In the genomic region with DNA sequence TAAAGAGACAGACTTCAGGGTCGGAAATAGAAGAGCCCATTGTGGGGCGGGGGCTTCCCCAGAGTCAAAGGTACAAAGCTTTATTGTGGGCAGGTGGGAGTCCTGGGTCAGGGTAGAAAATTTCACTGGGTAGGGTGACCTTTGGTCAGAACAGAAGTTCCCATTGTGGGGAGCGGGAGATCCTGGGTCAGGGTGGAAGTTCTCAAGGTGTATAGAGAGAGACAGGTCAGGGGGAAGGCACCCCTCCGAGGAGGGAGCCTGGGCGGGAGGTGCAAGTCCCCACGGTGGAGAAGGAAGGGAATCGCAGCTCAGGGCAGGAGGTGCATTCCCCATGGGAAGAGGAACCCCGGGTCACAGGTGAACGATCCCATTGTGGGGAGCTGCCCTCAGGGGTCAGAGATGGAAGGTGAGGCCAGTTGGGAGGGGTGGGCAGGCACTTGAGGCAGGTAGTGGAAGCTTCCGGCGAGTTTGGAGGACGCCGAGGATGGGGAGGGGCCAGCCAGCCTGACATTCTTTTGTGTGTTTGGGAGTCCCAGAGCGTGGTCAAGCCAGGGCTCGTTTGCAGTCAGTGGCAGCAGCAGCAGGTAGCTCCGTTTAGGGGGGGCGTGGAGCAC, we compare ENCODE assay signal across 8 cellular contexts. TPM values are rescaled to one million over a fixed set of nuclear protein-coding genes. Genes with fewer than 3 reads are reported as not detected.
DNase-seq lines count a peak whose midpoint lies in the region; ATAC-seq and TF ChIP-seq lines count a peak whose summit lies in the region.

No MANE protein-coding gene starts in this region.

- DNase-seq in Right ventricle myocardium superior: no peak
- DNase-seq in Right ventricle myocardium inferior (ENCODE audit: missing footprints): no peak
- peak; percentile 39 for DNase-seq in PC-3
- DNase-seq in breast epithelium (ENCODE audit: low spot score in 2 of 2): no peak
- peak; percentile 45 to 48 for DNase-seq in left colon
- no peak for DNase-seq in midbrain (lab: John Stamatoyannopoulos, UW)

- H4K20me1 ChIP-seq in PC-3 (ENCODE audit: low read length): no peaks in the 10 kb centered on the region

- H3K9me3 ChIP-seq in PC-3 (ENCODE audit: low read length) (no peaks in the 10 kb centered on the region), breast epithelium (no peaks in the 10 kb centered on the region), subcutaneous abdominal adipose tissue (ENCODE audit: control insufficient read depth in 5 of 5, low read length in 5 of 5) (no peaks in the 10 kb centered on the region)

- ATAC-seq in Right ventricle myocardium superior (ENCODE audit: poor library complexity): peak; percentile 2
- ATAC-seq in Right ventricle myocardium inferior: no peak
- ATAC-seq in PC-3: peak; percentile 34
- ATAC-seq in left colon: peak; percentile 25
- no peak for ATAC-seq in HG03095 (IDR thresholded peaks at IDR 0.05; ENCODE audit: unreplicated experiment)

- TF ChIP-seq POLR2A in breast epithelium (IDR thresholded peaks at IDR 0.05): no peak

- CTCF ChIA-PET in PC-3 (lab: Charles Lee): interaction anchor here (0.8 kb wide), 1 partner anchor 20 kb away, joined by 4 read pairs; no protein-coding TSS in a partner anchor

- peak overlapping the region; percentile 100 for H3K4me3 ChIP-seq in PC-3 (ENCODE audit: low read length)
- peak overlapping the region; percentile 70 to 94 (median 85) for H3K4me3 ChIP-seq in breast epithelium
- H3K4me3 ChIP-seq in subcutaneous abdominal adipose tissue (ENCODE audit: low read depth in 1 of 5, low read length in 5 of 5): peak overlapping the region; percentile 75 to 97 (median 87)

- H3K9ac ChIP-seq in PC-3 (ENCODE audit: low read length) (peak overlapping the region; percentile 90), subcutaneous abdominal adipose tissue (ENCODE audit: low read length in 5 of 5) (peak overlapping the region; percentile 78 to 94 (median 88))

- peaks cover 13% of the 10 kb centered on the region for H3F3A ChIP-seq in PC-3 (ENCODE audit: low read length, unreplicated experiment)

- TF ChIP-seq CTCF in PC-3 (conservative IDR thresholded peaks at IDR 0.05; ENCODE audit: low read depth, low read length) (no peak), breast epithelium (IDR thresholded peaks at IDR 0.05) (no peak)

- H3K36me3 ChIP-seq in PC-3 (ENCODE audit: low read depth, low read length) (peaks cover 20% of the 10 kb centered on the region), breast epithelium (no peaks in the 10 kb centered on the region), subcutaneous abdominal adipose tissue (ENCODE audit: control insufficient read depth in 5 of 5, insufficient read depth in 5 of 5, low read length in 5 of 5) (peaks cover 0 to 61% (median 39%) of the 10 kb centered on the region in 5 donors)

- peak overlapping the region; percentile 44; the same call in 1 of the 2 replicates for H3K27ac ChIP-seq in PC-3 (ENCODE audit: low read length)
- H3K27ac ChIP-seq in breast epithelium: peak overlapping the region; percentile 82 to 89
- peak overlapping the region; percentile 54 for H3K27ac ChIP-seq in subcutaneous abdominal adipose tissue (ENCODE audit: low read depth, low read length)

- no TSS peak for BruUV-seq in PC-3 (replicated peaks; lab: Mats Ljungman, UMichigan)

- peak overlapping the region; percentile 68 for H2AFZ ChIP-seq in PC-3 (ENCODE audit: low read length)

- no peaks in the 10 kb centered on the region for H3K27me3 ChIP-seq in PC-3 (ENCODE audit: low read length)
- H3K27me3 ChIP-seq in breast epithelium: no peaks in the 10 kb centered on the region
- H3K27me3 ChIP-seq in subcutaneous abdominal adipose tissue (ENCODE audit: control insufficient read depth in 5 of 5, insufficient read depth in 4 of 5, low read length in 5 of 5): no peaks in the 10 kb centered on the region

- intact Hi-C loops in Right ventricle myocardium superior (cut with DNase I): no loop called here
- intact Hi-C loops in Right ventricle myocardium inferior (cut with DNase I): no loop called here
- intact Hi-C loops in PC-3 (cut with micrococcal nuclease): no loop called here
- intact Hi-C loops in breast epithelium (cut with DNase I; ENCODE audit: low total_unique reads): no loop called here
- intact Hi-C loops in left colon (cut with DNase I, micrococcal nuclease): no loop called here

- H3K9me2 ChIP-seq in PC-3 (replicated peaks; ENCODE audit: low read length): no peaks in the 10 kb centered on the region

- H3K4me1 ChIP-seq in PC-3 (ENCODE audit: insufficient read depth, low read length) (peaks cover 24% of the 10 kb centered on the region), breast epithelium (peaks cover 0 to 14% of the 10 kb centered on the region in 2 donors), subcutaneous abdominal adipose tissue (ENCODE audit: control insufficient read depth in 5 of 5, insufficient read depth in 5 of 5, low read length in 5 of 5) (peaks cover 9 to 29% (median 23%) of the 10 kb centered on the region in 5 donors)

- H3K79me2 ChIP-seq in PC-3 (ENCODE audit: low read length): peaks cover 32% of the 10 kb centered on the region

- POLR2A ChIA-PET in PC-3 (lab: Charles Lee; ENCODE audit: unreplicated experiment): interaction anchor here (0.7 kb wide), 1 partner anchor 8 kb away, joined by 7 read pairs; no protein-coding TSS in a partner anchor

- H3K4me2 ChIP-seq in PC-3 (ENCODE audit: low read length): peak overlapping the region; percentile 100

RNA-seq across cellular contexts. Expression of gene LYPLA2, which starts 0.6 kb away (rescaled TPM):
- total RNA-seq in Right ventricle myocardium superior (26.8 TPM), Right ventricle myocardium inferior (32.1 TPM), PC-3 (2014; rRNA removed) (120 and 142 TPM in 2 replicates), breast epithelium (10 to 100 TPM; 31.8 to 52.8 (median 49.5) TPM), left colon (10 to 100 TPM; 85.3 to 97.2 TPM)

RNA-seq across cellular contexts. Expression of gene GALE, which starts 9.0 kb away (rescaled TPM):
- total RNA-seq in Right ventricle myocardium superior: 5.3 TPM
- 7.8 TPM for total RNA-seq in Right ventricle myocardium inferior
- total RNA-seq in PC-3 (2014; rRNA removed): 86.0 and 86.4 TPM in 2 replicates
- total RNA-seq in breast epithelium: 10 to 100 TPM in 2 of 3 donors, 1 to 10 TPM in 1; 9.9 to 31.2 (median 28.2) TPM
- total RNA-seq in left colon: 100 to 1,000 TPM; 129 to 183 TPM

RNA-seq across cellular contexts. Expression of gene PITHD1, which starts 13.3 kb away (rescaled TPM):
- total RNA-seq in Right ventricle myocardium superior (43.8 TPM), Right ventricle myocardium inferior (42.7 TPM), PC-3 (2014; rRNA removed) (107 and 115 TPM in 2 replicates), breast epithelium (10 to 100 TPM; 46.9 to 62.8 (median 60.3) TPM), left colon (10 to 100 TPM; 38.2 to 43.4 TPM)

RNA-seq across cellular contexts. Expression of gene HMGCL, which starts 33.7 kb away (rescaled TPM):
- total RNA-seq in Right ventricle myocardium superior (34.3 TPM), Right ventricle myocardium inferior (32.8 TPM), PC-3 (2014; rRNA removed) (28.2 and 30.8 TPM in 2 replicates), breast epithelium (10 to 100 TPM; 31.7 to 42.4 (median 39.0) TPM), left colon (10 to 100 TPM; 85.3 to 95.1 TPM)

RNA-seq across cellular contexts. Expression of gene ELOA, which starts 48.3 kb away (rescaled TPM):
- total RNA-seq in Right ventricle myocardium superior (34.5 TPM), Right ventricle myocardium inferior (37.7 TPM), PC-3 (2014; rRNA removed) (50.7 and 50.9 TPM in 2 replicates), breast epithelium (10 to 100 TPM; 30.3 to 61.9 (median 32.8) TPM), left colon (10 to 100 TPM; 29.6 to 34.7 TPM)

Comparison
In these comparisons a context has a peak if more than half of its experiments do, and no peak if none do; other contexts are left out.
1. ATAC-seq: peak in Right ventricle myocardium superior (single experiment), PC-3 (single experiment) and left colon (single experiment); none in Right ventricle myocardium inferior (single experiment) and HG03095 (single experiment).
2. DNase-seq: peak in PC-3 (single experiment) and left colon (2 of 2); none in Right ventricle myocardium superior (single experiment), Right ventricle myocardium inferior (single experiment), breast epithelium (0 of 2) and midbrain (single experiment).
3. Peak in every context shown above with its lines, with median percentiles within 50 percentile points of each other: H3K27ac ChIP-seq and H3K4me3 ChIP-seq.